23 cellular contexts compared by ENCODE assay signal in genomic region chr7:100778061-100778621, GRCh38. TPM values are rescaled to one million over a fixed set of nuclear protein-coding genes. Genes with fewer than 3 reads are reported as not detected.
DNase-seq lines count a peak whose midpoint lies in the region; TF ChIP-seq lines count a peak whose summit lies in the region.
"Had no signal": no experiment of that assay in that cellular context is flagged by ENCODE, and none has a peak within 500 bp of the region (broad histone marks: within the 10 kb centered on the region; RNA-seq: fewer than 3 reads in every experiment).

No MANE protein-coding gene starts in this region.

- H3K36me3 Mint-ChIP-seq in nephron progenitor cell (ENCODE audit: low read depth), result no peaks in the 10 kb centered on the region
- H3K36me3 Mint-ChIP-seq in activated naive CD8-positive, alpha-beta T cell treated with anti-CD3 and anti-CD28 coated beads for 36 hours, result no peaks in the 10 kb centered on the region
- H3K36me3 Mint-ChIP-seq: CD14-positive monocyte; CD8-positive, alpha-beta memory T cell had no signal

- H3K27me3 ChIP-seq in GM23248 (replicated peaks; ENCODE audit: insufficient read depth), result peaks cover 12% of the 10 kb centered on the region; the same call in 1 of the 2 replicates
- no peaks in the 10 kb centered on the region for H3K27me3 ChIP-seq in HUES6 (ENCODE audit: control insufficient read depth, insufficient read depth, low read length)
- H3K27me3 ChIP-seq in esophagus muscularis mucosa, result peaks cover 0 to 60% (median 0%) of the 10 kb centered on the region in 4 donors
- H3K27me3 ChIP-seq: BLaER1 treated with 17β-estradiol and CSF1 and Interleukin-3, amounts not matched to agents 10 nM and 100 nM had no signal

- no peak for TF ChIP-seq POLR2A in esophagus muscularis mucosa (IDR thresholded peaks at IDR 0.05; ENCODE audit: low read depth)

- H3K9ac ChIP-seq in GM23248 (no peak overlapping the region), HUES6 (ENCODE audit: low read length) (peak overlapping the region; percentile 4)
- H3K9ac ChIP-seq: BLaER1 treated with 17β-estradiol and CSF1 and Interleukin-3, amounts not matched to agents 10 nM and 100 nM had no signal

- H3K9me2 ChIP-seq in GM23248 (ENCODE audit: insufficient read depth), result no peaks in the 10 kb centered on the region

- DNase-seq in GM23248 (peak; percentile 10), amniotic epithelial cell (ENCODE audit: low read depth) (peak; percentile 8), nephron progenitor cell (no peak), esophagus muscularis mucosa (ENCODE audit: extremely low spot score) (no peak), superior temporal gyrus (ENCODE audit: extremely low spot score) (no peak)
- no peak for DNase-seq in activated naive CD8-positive, alpha-beta T cell treated with anti-CD3 and anti-CD28 coated beads for 36 hours
- DNase-seq: 8988T; ACHN; AML-193; BE2C; CD4-positive, alpha-beta T cell; CD8-positive, alpha-beta memory T cell; DMS 273 treated with DMSO at 0.1 percent for 48 hours; DMS79; EL; GDM1; GOT3 had no signal

- no peaks in the 10 kb centered on the region for H3K4me1 ChIP-seq in GM23248 (ENCODE audit: insufficient read depth)
- H3K4me1 ChIP-seq in HUES6 (ENCODE audit: control insufficient read depth, insufficient read depth, low read length), result no peaks in the 10 kb centered on the region
- H3K4me1 ChIP-seq in esophagus muscularis mucosa, result no peaks in the 10 kb centered on the region
- H3K4me1 ChIP-seq: A549; BE2C; BLaER1 treated with 17β-estradiol and CSF1 and Interleukin-3, amounts not matched to agents 10 nM and 100 nM; HAP-1 had no signal

- H4K20me1 ChIP-seq in GM23248 (ENCODE audit: insufficient read depth), result no peaks in the 10 kb centered on the region
- H4K20me1 ChIP-seq: BLaER1 treated with 17β-estradiol and CSF1 and Interleukin-3, amounts not matched to agents 10 nM and 100 nM had no signal

- TF ChIP-seq CTCF in nephron progenitor cell (IDR thresholded peaks at IDR 0.05) (no peak), esophagus muscularis mucosa (IDR thresholded peaks at IDR 0.05) (no peak)

- H3K9me3 ChIP-seq in GM23248 (ENCODE audit: low read depth) (no peaks in the 10 kb centered on the region), HUES6 (ENCODE audit: control insufficient read depth, insufficient read depth, low read depth, low read length) (no peaks in the 10 kb centered on the region), esophagus muscularis mucosa (no peaks in the 10 kb centered on the region)
- H3K9me3 ChIP-seq: A549; BE2C; BLaER1 treated with 17β-estradiol and CSF1 and Interleukin-3, amounts not matched to agents 10 nM and 100 nM; HAP-1 had no signal

- no peak for TF ChIP-seq EP300 in esophagus muscularis mucosa (IDR thresholded peaks at IDR 0.05)

- H2AFZ ChIP-seq in GM23248, result no peak overlapping the region

- intact Hi-C loops in esophagus muscularis mucosa (cut with DNase I), result no loop called here

- no peak overlapping the region for H3K4me3 Mint-ChIP-seq in nephron progenitor cell
- H3K4me3 Mint-ChIP-seq in activated naive CD8-positive, alpha-beta T cell treated with anti-CD3 and anti-CD28 coated beads for 36 hours, result no peak overlapping the region
- H3K4me3 Mint-ChIP-seq: CD14-positive monocyte; CD4-positive, alpha-beta T cell; CD8-positive, alpha-beta memory T cell had no signal

- no peaks in the 10 kb centered on the region for H3K9me3 Mint-ChIP-seq in nephron progenitor cell
- no peaks in the 10 kb centered on the region for H3K9me3 Mint-ChIP-seq in activated naive CD8-positive, alpha-beta T cell treated with anti-CD3 and anti-CD28 coated beads for 36 hours
- H3K9me3 Mint-ChIP-seq: CD14-positive monocyte; CD4-positive, alpha-beta T cell; CD8-positive, alpha-beta memory T cell had no signal

- in situ Hi-C loops in GM23248 (cut with MboI), result no loop called here

- H3K36me3 ChIP-seq in GM23248 (ENCODE audit: low read depth) (no peaks in the 10 kb centered on the region), HUES6 (ENCODE audit: control insufficient read depth, insufficient read depth, low read length) (no peaks in the 10 kb centered on the region), esophagus muscularis mucosa (no peaks in the 10 kb centered on the region)
- H3K36me3 ChIP-seq: BE2C; BLaER1 treated with 17β-estradiol and CSF1 and Interleukin-3, amounts not matched to agents 10 nM and 100 nM; HAP-1 had no signal

- H3K4me2 ChIP-seq in GM23248 (ENCODE audit: unreplicated experiment), result no peak overlapping the region
- H3K4me2 ChIP-seq: A549; BLaER1 treated with 17β-estradiol and CSF1 and Interleukin-3, amounts not matched to agents 10 nM and 100 nM had no signal

- H3K27ac ChIP-seq in GM23248 (no peak overlapping the region), HUES6 (ENCODE audit: low read depth, low read length) (no peak overlapping the region), esophagus muscularis mucosa (replicated peaks in 1 of 4) (no peak overlapping the region)
- H3K27ac ChIP-seq: A549; BLaER1 treated with 17β-estradiol and CSF1 and Interleukin-3, amounts not matched to agents 10 nM and 100 nM had no signal

- H3K4me1 Mint-ChIP-seq in nephron progenitor cell, result no peaks in the 10 kb centered on the region
- no peaks in the 10 kb centered on the region for H3K4me1 Mint-ChIP-seq in activated naive CD8-positive, alpha-beta T cell treated with anti-CD3 and anti-CD28 coated beads for 36 hours
- H3K4me1 Mint-ChIP-seq: CD14-positive monocyte; CD8-positive, alpha-beta memory T cell had no signal

- peaks cover 23% of the 10 kb centered on the region for H3K27me3 Mint-ChIP-seq in nephron progenitor cell (ENCODE audit: low read depth, poor library complexity)
- H3K27me3 Mint-ChIP-seq in activated naive CD8-positive, alpha-beta T cell treated with anti-CD3 and anti-CD28 coated beads for 36 hours, result peaks cover 15% of the 10 kb centered on the region

- WGBS in GM23248 (ENCODE audit: low coverage in 1 of 2, low lambda C conversion rate in 2 of 2, missing lambda C conversion rate in 2 of 2), 2 experiments, result 63 to 66% methylated on average over 6 of the region's 6 CpGs
- WGBS in esophagus muscularis mucosa, result 80% methylated on average over 6 of the region's 6 CpGs

- no peaks in the 10 kb centered on the region for H3F3A ChIP-seq in GM23248 (ENCODE audit: insufficient read depth)

- H3K79me2 ChIP-seq in GM23248 (ENCODE audit: insufficient read depth), result no peaks in the 10 kb centered on the region

- H3K4me3 ChIP-seq in GM23248, result no peak overlapping the region
- H3K4me3 ChIP-seq in HUES6 (ENCODE audit: low read depth, low read length), result no peak overlapping the region
- H3K4me3 ChIP-seq in esophagus muscularis mucosa, result no peak overlapping the region
- H3K4me3 ChIP-seq: A549; BLaER1 treated with 17β-estradiol and CSF1 and Interleukin-3, amounts not matched to agents 10 nM and 100 nM; GM12878; HAP-1 had no signal

- H3K27ac Mint-ChIP-seq in nephron progenitor cell, result peak overlapping the region; percentile 75
- H3K27ac Mint-ChIP-seq in activated naive CD8-positive, alpha-beta T cell treated with anti-CD3 and anti-CD28 coated beads for 36 hours, result no peak overlapping the region
- H3K27ac Mint-ChIP-seq: CD14-positive monocyte; CD4-positive, alpha-beta T cell; CD8-positive, alpha-beta memory T cell had no signal

RNA-seq across cellular contexts. Expression of gene ZAN, which starts 44.7 kb away (rescaled TPM):
- not detected in 2 replicates for total RNA-seq in GM23248 (2014; rRNA removed; shearing (Covaris generic))
- not detected in 2 replicates for polyA plus RNA-seq in GM23248 (2016; fragmentation: Nextera tagmentation; extraction: Ambion mirVana)
- total RNA-seq in esophagus muscularis mucosa, result not detected
- total RNA-seq in activated naive CD8-positive, alpha-beta T cell treated with anti-CD3 and anti-CD28 coated beads for 36 hours, result not detected
- total RNA-seq: CD4-positive, alpha-beta T cell; CD8-positive, alpha-beta memory T cell; GM12878 had no signal
- polyA plus RNA-seq: A549; CD14-positive monocyte; CD8-positive, alpha-beta memory T cell; GM12878 had no signal

RNA-seq across cellular contexts. Expression of gene EPHB4, which starts 49.2 kb away (rescaled TPM):
- total RNA-seq in GM23248 (2014; rRNA removed; shearing (Covaris generic)), result 26.9 and 32.9 TPM in 2 replicates
- polyA plus RNA-seq in GM23248 (2016; fragmentation: Nextera tagmentation; extraction: Ambion mirVana), result 6.7 and 8.2 TPM in 2 replicates
- 10 to 100 TPM; 26.2 to 92.4 (median 59.0) TPM for total RNA-seq in esophagus muscularis mucosa
- 1 to 10 TPM; 2.5 to 2.9 TPM for total RNA-seq in activated naive CD8-positive, alpha-beta T cell treated with anti-CD3 and anti-CD28 coated beads for 36 hours
- polyA plus RNA-seq: CD8-positive, alpha-beta memory T cell had no signal

RNA-seq across cellular contexts. Expression of gene EPO, which starts 57.9 kb away (rescaled TPM):
- total RNA-seq in GM23248 (2014; rRNA removed; shearing (Covaris generic)), result not detected in 2 replicates
- polyA plus RNA-seq in GM23248 (2016; fragmentation: Nextera tagmentation; extraction: Ambion mirVana), result not detected in 2 replicates
- total RNA-seq in esophagus muscularis mucosa, result not detected
- not detected for total RNA-seq in activated naive CD8-positive, alpha-beta T cell treated with anti-CD3 and anti-CD28 coated beads for 36 hours
- total RNA-seq: CD4-positive, alpha-beta T cell; GM12878 had no signal
- polyA plus RNA-seq: A549; CD14-positive monocyte; CD8-positive, alpha-beta memory T cell had no signal

Comparison
In these comparisons a context has a peak if more than half of its experiments do, and no peak if none do; other contexts are left out.
1. DNase-seq: peak in GM23248 (single experiment) and amniotic epithelial cell (single experiment); none in nephron progenitor cell (single experiment), esophagus muscularis mucosa (single experiment), activated naive CD8-positive, alpha-beta T cell treated with anti-CD3 and anti-CD28 coated beads for 36 hours (single experiment) and superior temporal gyrus (single experiment).